1 cellular context compared by ENCODE assay signal in genomic region chr11:113681282-113681681, GRCh38.
A peak's percentile ranks its signal among the peaks of the same experiment; 100 is the strongest.
TF ChIP-seq lines count a peak whose summit lies in the region.

No MANE protein-coding gene starts in this region.

TF ChIP-seq in K562, 482 proteins besides CTCF, POLR2A, EP300 and RAD21 (continued from another document):
- TF ChIP-seq POLR2AphosphoS5 (IDR thresholded peaks at IDR 0.05; ENCODE audit: control insufficient read depth, insufficient read depth, low read depth, low read length) (peak; percentile 32; the same call in 1 of the 2 replicates), ZBTB8A (IDR thresholded peaks at IDR 0.05; ENCODE audit: partially characterized antibody) (no peak), ARID1B (IDR thresholded peaks at IDR 0.05) (peak; percentile 61), DPF2 (IDR thresholded peaks at IDR 0.05) (peak; percentile 45; the same call in 1 of the 2 replicates), NCOR1 (IDR thresholded peaks at IDR 0.05) (peak; percentile 65), NR2C1 (IDR thresholded peaks at IDR 0.05) (no peak), NR2C1 (tag; IDR thresholded peaks at IDR 0.05) (peak; percentile 26; the same call in 1 of the 2 replicates), RNF2 (IDR thresholded peaks at IDR 0.05) (no peak), CAMTA2 (CRISPR knock-in tag; conservative IDR thresholded peaks at IDR 0.05) (no peak), XRCC4 (IDR thresholded peaks at IDR 0.05; ENCODE audit: extremely low read depth, insufficient read depth, insufficient read length) (no peak), CBX3 (IDR thresholded peaks at IDR 0.05; ENCODE audit: borderline replicate concordance in 1 of 2, low read length in 2 of 2) (peak in 1 of 2 experiments; percentile 39; a peak in 1 of 3 replicates), TAL1 (IDR thresholded peaks at IDR 0.05) (0 out of 2 replicates have a peak, but pooled peaks have one; percentile 18), MAX (CRISPR knock-in tag; IDR thresholded peaks at IDR 0.05) (peak; percentile 26; the same call in 1 of the 2 replicates), C11orf30 (IDR thresholded peaks at IDR 0.05; ENCODE audit: low read depth) (peak; percentile 41; the same call in 1 of the 2 replicates), MBD2 (IDR thresholded peaks at IDR 0.05; ENCODE audit: borderline replicate concordance, low read depth) (0 out of 2 replicates have a peak, but pooled peaks have one; percentile 13), E2F6 (IDR thresholded peaks at IDR 0.05; ENCODE audit: borderline replicate concordance in 1 of 2, extremely low read depth in 1 of 2, insufficient read depth in 1 of 2, insufficient read length in 1 of 2, low read depth in 1 of 2, low read length in 1 of 2, poor library complexity in 1 of 2, severe bottlenecking in 1 of 2) (peak in 1 of 2 experiments; percentile 39), DLX4 (CRISPR knock-in tag; IDR thresholded peaks at IDR 0.05) (no peak), MAFK (IDR thresholded peaks at IDR 0.05; ENCODE audit: low read length) (no peak), CXXC5 (CRISPR knock-in tag; IDR thresholded peaks at IDR 0.05) (0 out of 2 replicates have a peak, but pooled peaks have one; percentile 18), ZKSCAN1 (IDR thresholded peaks at IDR 0.05; ENCODE audit: low read depth, low read length) (no peak), L3MBTL2 (IDR thresholded peaks at IDR 0.05) (peak; percentile 47), E2F1 (CRISPR knock-in tag; IDR thresholded peaks at IDR 0.05) (no peak), CBFA2T3 (IDR thresholded peaks at IDR 0.05) (peak; percentile 77), ZNF592 (IDR thresholded peaks at IDR 0.05) (peak; percentile 87), ZBTB7A (IDR thresholded peaks at IDR 0.05; ENCODE audit: borderline replicate concordance, control insufficient read depth, low read depth, low read length) (peak; percentile 20; the same call in 1 of the 2 replicates), TCF3 (CRISPR knock-in tag; IDR thresholded peaks at IDR 0.05) (peak; percentile 75), ZNF184 (CRISPR knock-in tag; IDR thresholded peaks at IDR 0.05) (no peak), KLF13 (tag; IDR thresholded peaks at IDR 0.05; ENCODE audit: borderline replicate concordance, low read depth) (no peak), CEBPG (CRISPR knock-in tag; IDR thresholded peaks at IDR 0.05) (no peak), CEBPG (tag; conservative IDR thresholded peaks at IDR 0.05 in 1 of 2, IDR thresholded peaks at IDR 0.05 in 1 of 2) (no peak), FOXK1 (CRISPR knock-in tag; IDR thresholded peaks at IDR 0.05; ENCODE audit: borderline replicate concordance) (0 out of 2 replicates have a peak, but pooled peaks have one; percentile 17), MEF2A (IDR thresholded peaks at IDR 0.05; ENCODE audit: control insufficient read depth, low read depth, low read length) (peak; percentile 87), GABPA (tag; conservative IDR thresholded peaks at IDR 0.05; ENCODE audit: low read depth) (no peak), NR4A1 (CRISPR knock-in tag; IDR thresholded peaks at IDR 0.05) (no peak), NR4A1 (tag; IDR thresholded peaks at IDR 0.05) (0 out of 2 replicates have a peak, but pooled peaks have one; percentile 42), LEF1 (IDR thresholded peaks at IDR 0.05) (no peak), NFE2 (IDR thresholded peaks at IDR 0.05; ENCODE audit: low read depth) (peak; percentile 57; the same call in 1 of the 2 replicates), CBFA2T2 (conservative IDR thresholded peaks at IDR 0.05) (peak; percentile 60), MGA (IDR thresholded peaks at IDR 0.05) (peak; percentile 74)
